In genomic region chr9:137240321-137240840, GRCh38 we compare ENCODE assay signal across 8 cellular contexts. TPM values are rescaled to one million over a fixed set of nuclear protein-coding genes. Genes with fewer than 3 reads are reported as not detected.
DNase-seq lines count a peak whose midpoint lies in the region; ATAC-seq, FAIRE-seq and TF ChIP-seq lines count a peak whose summit lies in the region.

No MANE protein-coding gene starts in this region.

- TF ChIP-seq POLR2A in GM19193 (IDR thresholded peaks at IDR 0.05; ENCODE audit: extremely low read depth, insufficient read depth, insufficient read length) (peak; percentile 50), upper lobe of left lung (IDR thresholded peaks at IDR 0.05) (peak in 2 of 4 donors; percentile 27 to 49)

- CTCF ChIA-PET in CD4-positive, alpha-beta T cell (lab: Charles Lee), result interaction anchor here (0.9 to 1.8 kb wide), 3 partner anchors 14 to 51 kb away, joined by 3 to 5 read pairs (median 4); no protein-coding TSS in a partner anchor
- CTCF ChIA-PET in activated naive CD4-positive, alpha-beta T cell treated with anti-CD3 and anti-CD28 coated beads, Interleukin-2, amount 10 ng/mL, durations not matched to agents 7 days and 5 days (lab: Charles Lee), result interaction anchor here (0.6 to 1.8 kb wide), 6 partner anchors 13 to 513 kb away, joined by 3 to 8 read pairs (median 3); partner anchors contain the start of genes NELFB and RNF224

- peak; percentile 12 for ATAC-seq in CD4-positive, alpha-beta T cell (ENCODE audit: poor library complexity)
- ATAC-seq in HG03378 (IDR thresholded peaks at IDR 0.05; ENCODE audit: unreplicated experiment), result peak; percentile 7
- ATAC-seq in pancreas, result peak; percentile 22 to 43 (median 36)
- peak; percentile 67 to 77 for ATAC-seq in upper lobe of left lung (ENCODE audit: low FRiP score in 2 of 2)

- peak in 9 of 10 experiments; percentile 43 to 71 (median 59) for DNase-seq in CD4-positive, alpha-beta T cell
- peak; percentile 81 for DNase-seq in activated naive CD4-positive, alpha-beta T cell treated with anti-CD3 and anti-CD28 coated beads, Interleukin-2, amount 10 ng/mL, durations not matched to agents 7 days and 5 days
- DNase-seq in glutamatergic neuron (peak; percentile 74), pancreas (peak in 5 of 6 donors; percentile 73 to 91 (median 81)), upper lobe of left lung (peak; percentile 81 to 96)

- H3K36me3 ChIP-seq in pancreas, result peaks cover 7 to 11% (median 8%) of the 10 kb centered on the region in 3 donors
- H3K36me3 ChIP-seq in upper lobe of left lung, result peaks cover 9 to 23% (median 18%) of the 10 kb centered on the region in 4 donors

- H3K27me3 ChIP-seq in CD4-positive, alpha-beta T cell (ENCODE audit: control insufficient read depth, insufficient read depth, low read length), result no peaks in the 10 kb centered on the region
- H3K27me3 ChIP-seq in pancreas (no peaks in the 10 kb centered on the region), upper lobe of left lung (no peaks in the 10 kb centered on the region)

- H3K4me3 Mint-ChIP-seq in CD4-positive, alpha-beta T cell, result peak overlapping the region; percentile 80
- H3K4me3 Mint-ChIP-seq in activated naive CD4-positive, alpha-beta T cell treated with anti-CD3 and anti-CD28 coated beads, Interleukin-2, amount 10 ng/mL, durations not matched to agents 7 days and 5 days, result peak overlapping the region; percentile 73
- peak overlapping the region; percentile 81 for H3K4me3 Mint-ChIP-seq in glutamatergic neuron (ENCODE audit: unreplicated experiment)

- no peak for FAIRE-seq in pancreas (lab: Jason Lieb, UNC)

- peak overlapping the region; percentile 84 for H3K27ac ChIP-seq in CD4-positive, alpha-beta T cell (ENCODE audit: low read depth, low read length)
- peak overlapping the region; percentile 95 to 96 (median 96) for H3K27ac ChIP-seq in pancreas
- H3K27ac ChIP-seq in upper lobe of left lung, result peak overlapping the region; percentile 92 to 97 (median 96)

- peak overlapping the region; percentile 61 to 90 (median 72) for H3K4me3 ChIP-seq in pancreas
- peak overlapping the region; percentile 60 to 89 (median 80) for H3K4me3 ChIP-seq in upper lobe of left lung

- intact Hi-C loops in CD4-positive, alpha-beta T cell (cut with DNase I, micrococcal nuclease), result loop anchor here in 1 of 2 experiments (1.0 kb wide), 1 partner anchor 17 kb away; no protein-coding TSS in a partner anchor
- intact Hi-C loops in pancreas (cut with DNase I), result no loop called here

- POLR2A ChIA-PET in CD4-positive, alpha-beta T cell (lab: Charles Lee), result interaction anchor here (0.6 to 2.5 kb wide), 36 partner anchors 11 to 831 kb away, joined by 3 to 63 read pairs (median 4); partner anchors contain the start of genes ANAPC2, DPP7, EXD3 and MAN1B1

- 0 to 1% methylated on average over 51 to 58 of the region's 58 CpGs for WGBS in pancreas, 2 donors
- WGBS in upper lobe of left lung, 2 donors, result 1% methylated on average over 19 to 31 of the region's 58 CpGs

- H3K36me3 Mint-ChIP-seq in CD4-positive, alpha-beta T cell (ENCODE audit: low read depth), result peaks cover 22% of the 10 kb centered on the region
- peaks cover 23% of the 10 kb centered on the region for H3K36me3 Mint-ChIP-seq in activated naive CD4-positive, alpha-beta T cell treated with anti-CD3 and anti-CD28 coated beads, Interleukin-2, amount 10 ng/mL, durations not matched to agents 7 days and 5 days
- no peaks in the 10 kb centered on the region for H3K36me3 Mint-ChIP-seq in glutamatergic neuron (ENCODE audit: unreplicated experiment)

- H3K27ac Mint-ChIP-seq in CD4-positive, alpha-beta T cell, result peak overlapping the region; percentile 89
- peak overlapping the region; percentile 78 for H3K27ac Mint-ChIP-seq in activated naive CD4-positive, alpha-beta T cell treated with anti-CD3 and anti-CD28 coated beads, Interleukin-2, amount 10 ng/mL, durations not matched to agents 7 days and 5 days
- no peak overlapping the region for H3K27ac Mint-ChIP-seq in glutamatergic neuron (ENCODE audit: unreplicated experiment)

- TF ChIP-seq EP300 in upper lobe of left lung (IDR thresholded peaks at IDR 0.05), result no peak

- H3K9me3 ChIP-seq in CD4-positive, alpha-beta T cell (ENCODE audit: control insufficient read depth, low read length), result no peaks in the 10 kb centered on the region
- H3K9me3 ChIP-seq in pancreas, result no peaks in the 10 kb centered on the region
- no peaks in the 10 kb centered on the region for H3K9me3 ChIP-seq in upper lobe of left lung

- no peaks in the 10 kb centered on the region for H3K9me3 Mint-ChIP-seq in CD4-positive, alpha-beta T cell
- no peaks in the 10 kb centered on the region for H3K9me3 Mint-ChIP-seq in activated naive CD4-positive, alpha-beta T cell treated with anti-CD3 and anti-CD28 coated beads, Interleukin-2, amount 10 ng/mL, durations not matched to agents 7 days and 5 days
- peaks cover 5% of the 10 kb centered on the region for H3K9me3 Mint-ChIP-seq in glutamatergic neuron (ENCODE audit: unreplicated experiment)

- H3K4me1 Mint-ChIP-seq in CD4-positive, alpha-beta T cell (ENCODE audit: low read depth), result peaks cover 17% of the 10 kb centered on the region
- peaks cover 39% of the 10 kb centered on the region for H3K4me1 Mint-ChIP-seq in activated naive CD4-positive, alpha-beta T cell treated with anti-CD3 and anti-CD28 coated beads, Interleukin-2, amount 10 ng/mL, durations not matched to agents 7 days and 5 days
- peaks cover 16% of the 10 kb centered on the region for H3K4me1 Mint-ChIP-seq in glutamatergic neuron (ENCODE audit: low read depth, unreplicated experiment)

- no peak for TF ChIP-seq CTCF in CD4-positive, alpha-beta T cell (IDR thresholded peaks at IDR 0.05)
- no peak for TF ChIP-seq CTCF in glutamatergic neuron (IDR thresholded peaks at IDR 0.05; ENCODE audit: partially characterized antibody, unreplicated experiment)
- TF ChIP-seq CTCF in pancreas (IDR thresholded peaks at IDR 0.05), result no peak
- peak in 3 of 6 experiments; percentile 19 to 34 (median 22) for TF ChIP-seq CTCF in upper lobe of left lung (IDR thresholded peaks at IDR 0.05)

- H3K27me3 Mint-ChIP-seq in CD4-positive, alpha-beta T cell, result no peaks in the 10 kb centered on the region
- peaks cover 5% of the 10 kb centered on the region for H3K27me3 Mint-ChIP-seq in activated naive CD4-positive, alpha-beta T cell treated with anti-CD3 and anti-CD28 coated beads, Interleukin-2, amount 10 ng/mL, durations not matched to agents 7 days and 5 days
- H3K27me3 Mint-ChIP-seq in glutamatergic neuron (ENCODE audit: unreplicated experiment), result peaks cover 15% of the 10 kb centered on the region

- H3K4me1 ChIP-seq in pancreas (peaks cover 10 to 32% (median 23%) of the 10 kb centered on the region in 3 donors), upper lobe of left lung (peaks cover 38 to 82% (median 49%) of the 10 kb centered on the region in 4 donors)

TF ChIP-seq in PFSK-1, 5 proteins besides CTCF, POLR2A, EP300 and RAD21:
- 0 out of 2 replicates have a peak, but pooled peaks have one; percentile 31 for TF ChIP-seq TAF1 (IDR thresholded peaks at IDR 0.05; ENCODE audit: borderline replicate concordance, insufficient read depth, low read length)
- TF ChIP-seq FOXP2 (optimal IDR thresholded peaks at IDR 0.05; ENCODE audit: borderline replicate concordance, extremely low read depth, extremely low read length, insufficient read depth), result no peak

RNA-seq across cellular contexts. Expression of gene TUBB4B, which starts 0.7 kb away (rescaled TPM):
- 10 to 100 TPM; 93.8 to 98.2 TPM for total RNA-seq in CD4-positive, alpha-beta T cell
- polyA plus RNA-seq in PFSK-1 (2012; ENCODE audit: insufficient read length, low read depth), result 293 TPM
- total RNA-seq in glutamatergic neuron (ENCODE audit: unreplicated experiment) (192 TPM), pancreas (10 to 100 TPM; 40.9 to 87.6 (median 64.7) TPM), upper lobe of left lung (100 to 1,000 TPM; 120 to 539 (median 227) TPM)
- polyA plus RNA-seq in pancreas, result 100 to 1,000 TPM in 1 of 2 donors, 10 to 100 TPM in 1; 96.2 to 143 TPM

RNA-seq across cellular contexts. Expression of gene SLC34A3, which starts 9.7 kb away (rescaled TPM):
- not detected for total RNA-seq in CD4-positive, alpha-beta T cell
- polyA plus RNA-seq in PFSK-1 (2012; ENCODE audit: insufficient read length, low read depth), result 0.48 TPM
- total RNA-seq in glutamatergic neuron (ENCODE audit: unreplicated experiment) (not detected), pancreas (under 1 TPM in 2 of 6 donors, not detected in 4; 0.12 to 0.19 TPM), upper lobe of left lung (under 1 TPM in 2 of 6 donors, not detected in 4; 0.10 to 0.17 TPM)
- under 1 TPM; 0.21 to 0.42 TPM for polyA plus RNA-seq in pancreas

RNA-seq across cellular contexts. Expression of gene STPG3, which starts 10.7 kb away (rescaled TPM):
- total RNA-seq in CD4-positive, alpha-beta T cell, result not detected
- 0.24 TPM for polyA plus RNA-seq in PFSK-1 (2012; ENCODE audit: insufficient read length, low read depth)
- not detected for total RNA-seq in glutamatergic neuron (ENCODE audit: unreplicated experiment)
- not detected for total RNA-seq in pancreas
- polyA plus RNA-seq in pancreas, result under 1 TPM in 1 of 2 donors, not detected in 1; 0.23 TPM
- total RNA-seq in upper lobe of left lung, result under 1 TPM in 1 of 6 donors, not detected in 5; 0.23 TPM

RNA-seq across cellular contexts. Expression of gene RNF224, which starts 13.1 kb away (rescaled TPM):
- under 1 TPM in 1 of 2 experiments, not detected in 1; 0.14 TPM for total RNA-seq in CD4-positive, alpha-beta T cell
- 0.67 TPM for polyA plus RNA-seq in PFSK-1 (2012; ENCODE audit: insufficient read length, low read depth)
- total RNA-seq in glutamatergic neuron (ENCODE audit: unreplicated experiment) (0.39 TPM), pancreas (under 1 TPM in 1 of 6 donors, not detected in 5; 0.09 TPM), upper lobe of left lung (under 1 TPM in 3 of 6 donors, not detected in 3; 0.46 to 0.59 (median 0.57) TPM)
- under 1 TPM; 0.61 TPM for polyA plus RNA-seq in pancreas

RNA-seq across cellular contexts. Expression of gene NELFB, which starts 14.7 kb away (rescaled TPM):
- 10 to 100 TPM; 20.7 to 21.2 TPM for total RNA-seq in CD4-positive, alpha-beta T cell
- 104 TPM for polyA plus RNA-seq in PFSK-1 (2012; ENCODE audit: insufficient read length, low read depth)
- total RNA-seq in glutamatergic neuron (ENCODE audit: unreplicated experiment) (48.5 TPM), pancreas (10 to 100 TPM; 22.3 to 34.0 (median 29.0) TPM), upper lobe of left lung (10 to 100 TPM; 31.8 to 55.6 (median 49.8) TPM)
- polyA plus RNA-seq in pancreas, result 10 to 100 TPM; 28.7 to 34.2 TPM

Comparison
In these comparisons a context has a peak if more than half of its experiments do, and no peak if none do; other contexts are left out.
1. Peak in every context shown above with its lines: DNase-seq, ATAC-seq, H3K4me3 ChIP-seq and H3K27ac ChIP-seq.
2. ATAC-seq: peak in every context shown above with its lines; median percentile 72 in upper lobe of left lung; 36 in pancreas; 12 in CD4-positive, alpha-beta T cell; 7 in HG03378.